20 cellular contexts compared by ENCODE assay signal in the genomic region with DNA sequence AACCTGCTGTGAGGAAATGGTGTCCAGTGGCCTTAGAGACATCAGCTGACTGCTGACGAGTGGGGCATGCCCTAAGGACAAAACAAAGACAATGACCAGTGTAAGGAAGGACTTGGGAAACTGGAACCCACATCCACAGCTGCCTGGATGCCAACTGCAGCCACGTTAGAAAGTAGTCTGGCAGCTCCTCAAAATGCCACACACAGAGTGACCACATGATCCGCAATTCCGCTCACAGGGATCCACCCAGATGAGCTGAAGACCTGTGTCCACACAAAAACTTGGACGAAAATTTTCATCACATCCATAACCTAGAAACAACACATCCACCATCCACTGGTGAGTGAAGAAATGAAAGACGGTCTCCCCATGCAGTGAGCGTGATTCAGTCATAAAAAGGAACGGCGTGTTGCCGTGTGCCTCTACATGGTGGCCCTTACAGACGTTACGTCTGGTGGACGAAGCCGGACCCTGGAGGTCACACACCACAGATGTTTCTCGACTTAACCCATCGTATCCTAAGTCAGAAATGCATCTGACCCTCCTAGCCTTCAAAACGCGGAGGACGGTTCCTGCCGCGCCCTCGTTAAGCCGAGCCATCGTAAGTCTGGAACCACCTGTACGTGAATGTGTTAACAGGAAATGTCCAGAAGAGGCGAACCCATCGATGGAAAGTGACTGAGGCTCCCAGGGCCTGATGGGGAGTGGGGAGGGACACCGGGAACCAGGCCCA.
"Had no signal": no experiment of that assay in that cellular context is flagged by ENCODE, and none has a peak within 500 bp of the region (broad histone marks: within the 10 kb centered on the region; RNA-seq: fewer than 3 reads in every experiment).

No MANE protein-coding gene starts in this region.

- H3K27ac Mint-ChIP-seq: activated CD4-positive, alpha-beta T cell treated with anti-CD3 and anti-CD28 coated beads for 36 hours; activated CD8-positive, alpha-beta T cell treated with anti-CD3 and anti-CD28 coated beads for 36 hours; activated T-cell treated with anti-CD3 and anti-CD28 coated beads, Interleukin-2, amount 50 U/mL, for 72 hours; T-cell had no signal

- H3K4me3 ChIP-seq: left lung, mucosa of descending colon, right atrium auricular region, SK-N-MC, skin epidermis had no signal

- H3K9me3 Mint-ChIP-seq: activated T-cell treated with anti-CD3 and anti-CD28 coated beads, Interleukin-2, amount 50 U/mL, for 72 hours had no signal

- DNase-seq: activated CD4-positive, alpha-beta T cell treated with anti-CD3 and anti-CD28 coated beads for 36 hours; activated CD8-positive, alpha-beta memory T cell treated with anti-CD3 and anti-CD28 coated beads, Interleukin-2, amount 50 U/mL, for 48 hours; activated CD8-positive, alpha-beta T cell treated with anti-CD3 and anti-CD28 coated beads for 36 hours; activated naive CD4-positive, alpha-beta T cell treated with Interleukin-2 at 50 U/mL for 16 hours; activated T-cell treated with anti-CD3 and anti-CD28 coated beads, Interleukin-2, amount 50 U/mL, for 72 hours; hippocampal formation; left lung; mammary epithelial cell; naive thymus-derived CD8-positive, alpha-beta T cell; posterior cingulate gyrus; stimulated activated CD4-positive, alpha-beta T cell treated with anti-CD3 and anti-CD28 coated beads, Interleukin-4, amount 100 ng/mL, for 24 hours; stimulated activated naive CD4-positive, alpha-beta T cell; T-cell; T1000; trophoblast cell had no signal

- H3K27me3 ChIP-seq: left lung, right atrium auricular region had no signal

- H3K27ac ChIP-seq: left lung, right atrium auricular region, SK-N-MC, skin epidermis, VCaP had no signal

- ATAC-seq: activated CD4-positive, alpha-beta T cell treated with anti-CD3 and anti-CD28 coated beads for 36 hours; activated CD8-positive, alpha-beta T cell treated with anti-CD3 and anti-CD28 coated beads for 36 hours; activated T-cell treated with anti-CD3 and anti-CD28 coated beads, Interleukin-2, amount 50 U/mL, for 72 hours; left lung; mucosa of descending colon; naive thymus-derived CD8-positive, alpha-beta T cell; T-cell had no signal

- H3K36me3 ChIP-seq: right atrium auricular region had no signal

- H3K4me3 Mint-ChIP-seq: activated CD4-positive, alpha-beta T cell treated with anti-CD3 and anti-CD28 coated beads for 36 hours; activated CD8-positive, alpha-beta T cell treated with anti-CD3 and anti-CD28 coated beads for 36 hours; activated T-cell treated with anti-CD3 and anti-CD28 coated beads, Interleukin-2, amount 50 U/mL, for 72 hours; naive thymus-derived CD8-positive, alpha-beta T cell; T-cell had no signal

- H3K4me1 ChIP-seq: left lung, right atrium auricular region had no signal

- H3K27me3 Mint-ChIP-seq: activated CD4-positive, alpha-beta T cell treated with anti-CD3 and anti-CD28 coated beads for 36 hours; activated CD8-positive, alpha-beta T cell treated with anti-CD3 and anti-CD28 coated beads for 36 hours; naive thymus-derived CD8-positive, alpha-beta T cell; T-cell had no signal
